In the genomic region with DNA sequence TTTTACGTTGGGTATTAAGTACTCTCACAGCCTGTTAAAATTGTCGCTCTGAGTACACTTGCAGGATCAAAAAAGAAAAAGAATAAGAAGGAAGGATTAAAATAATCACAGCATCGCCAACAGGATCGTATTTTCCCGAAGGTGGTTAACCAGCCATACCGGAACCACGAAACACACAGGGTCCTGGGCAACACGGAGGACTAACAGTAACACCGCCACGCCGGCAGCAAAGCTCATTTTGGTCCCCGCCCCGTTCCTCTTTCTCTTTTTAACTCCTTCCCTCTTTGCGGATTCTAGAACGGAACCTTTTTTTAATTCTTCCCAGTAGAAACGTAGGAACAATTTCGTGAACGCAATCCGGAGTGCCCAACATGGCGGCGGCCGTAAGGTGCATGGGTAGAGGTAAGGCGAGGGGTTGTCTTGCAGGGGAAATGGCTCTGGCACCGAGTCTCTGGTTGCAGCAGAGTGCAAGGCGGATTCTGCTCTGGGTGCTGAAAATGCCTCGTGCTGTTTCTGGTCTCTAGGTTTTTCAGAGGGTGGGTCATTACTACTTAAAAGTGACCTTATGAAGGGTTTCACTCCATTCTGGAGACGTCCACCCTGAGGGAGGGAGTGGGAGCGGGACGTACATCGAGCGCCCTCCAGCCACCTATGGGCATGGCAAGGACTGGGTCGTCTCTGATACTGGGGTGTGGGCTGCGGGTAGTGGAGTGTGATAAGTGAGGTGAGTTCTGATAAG, we compare ENCODE assay signal across 8 cellular contexts. TPM values are rescaled to one million over a fixed set of nuclear protein-coding genes. Genes with fewer than 3 reads are reported as not detected.
A peak's percentile ranks its signal among the peaks of the same experiment; 100 is the strongest.
DNase-seq lines count a peak whose midpoint lies in the region; ATAC-seq and TF ChIP-seq lines count a peak whose summit lies in the region.

A gene (plus strand): TSS at position 353 of the 739 bp plus-strand sequence. CDS start 19 bp downstream, at position 372.

- peaks cover 32 to 70% (median 50%) of the 10 kb centered on the region in 4 donors for H3K4me1 Mint-ChIP-seq in CD4-positive, alpha-beta memory T cell

- H3K27ac ChIP-seq in CD4-positive, alpha-beta memory T cell (ENCODE audit: low read depth, low read length), result peak within 1 kb of the TSS; percentile 99
- peak within 1 kb of the TSS; percentile 88 to 96 for H3K27ac ChIP-seq in lung (ENCODE audit: low read depth in 1 of 2, low read length in 1 of 2)

- CTCF ChIA-PET in CD4-positive, alpha-beta memory T cell (lab: Charles Lee; ENCODE audit: partially characterized antibody), result interaction anchor here (0.9 to 2.7 kb wide), 13 partner anchors 9 to 243 kb away, joined by 3 to 43 read pairs (median 4); a partner anchor contains a TSS

- intact Hi-C loops in CD4-positive, alpha-beta memory T cell (cut with micrococcal nuclease), result loop anchor here (1.0 to 10.0 kb wide), 8 partner anchors 8 to 1715 kb away; a partner anchor contains a TSS

- peaks cover 56% of the 10 kb centered on the region for H3K4me1 ChIP-seq in CD4-positive, alpha-beta memory T cell (ENCODE audit: insufficient read depth, low read length)
- peaks cover 0 to 2% of the 10 kb centered on the region in 2 donors for H3K4me1 ChIP-seq in lung (ENCODE audit: control insufficient read depth in 2 of 2, insufficient read depth in 2 of 2, low read length in 2 of 2)

- H3K36me3 Mint-ChIP-seq in CD4-positive, alpha-beta memory T cell, result peaks cover 7 to 33% of the 10 kb centered on the region in 2 donors

- DNase-seq in CD4-positive, alpha-beta memory T cell, result peak; percentile 90 to 95 (median 93)
- DNase-seq in HS-27A (ENCODE audit: low read depth), result peak; percentile 94
- peak; percentile 41 for DNase-seq in NK-92 (lab: John Stamatoyannopoulos, UW; ENCODE audit: unreplicated experiment)
- DNase-seq in activated CD8-positive, alpha-beta memory T cell treated with anti-CD3 and anti-CD28 coated beads for 1 hour (ENCODE audit: extremely low read depth in 1 of 2, low read depth in 1 of 2), result peak; percentile 75 to 82
- peak; percentile 83 for DNase-seq in effector CD4-positive, alpha-beta T cell
- peak; percentile 91 for DNase-seq in lung (ENCODE audit: low spot score)
- DNase-seq in stimulated activated CD4-positive, alpha-beta T cell treated with anti-CD3 and anti-CD28 coated beads, TNF-alpha, amount 100 ng/mL, for 4 hours (ENCODE audit: low read depth in 3 of 3), result peak; percentile 67 to 80 (median 73)

- POLR2A ChIA-PET in CD4-positive, alpha-beta memory T cell (lab: Charles Lee; ENCODE audit: partially characterized antibody), result interaction anchor here (0.7 to 11.1 kb wide), 40 partner anchors 9 to 1922 kb away, joined by 3 to 908 read pairs (median 5); a partner anchor contains a TSS

- peak within 1 kb of the TSS; percentile 74 to 99 for H3K4me3 ChIP-seq in CD4-positive, alpha-beta memory T cell (ENCODE audit: low read length in 2 of 2)
- peak within 1 kb of the TSS; percentile 76 for H3K4me3 ChIP-seq in lung

- H3K36me3 ChIP-seq in CD4-positive, alpha-beta memory T cell (ENCODE audit: insufficient read depth, low read length), result no peaks in the 10 kb centered on the region
- H3K36me3 ChIP-seq in lung (ENCODE audit: control insufficient read depth in 2 of 2, insufficient read depth in 2 of 2, low read length in 2 of 2), result peaks cover 0 to 4% of the 10 kb centered on the region in 2 donors

- no peaks in the 10 kb centered on the region for H3K9me3 ChIP-seq in CD4-positive, alpha-beta memory T cell (ENCODE audit: control insufficient read depth in 1 of 2, low read length in 2 of 2)
- H3K9me3 ChIP-seq in lung (ENCODE audit: control insufficient read depth in 2 of 2, insufficient read depth in 1 of 2, low read length in 1 of 2), result no peaks in the 10 kb centered on the region

- H3K27me3 Mint-ChIP-seq in CD4-positive, alpha-beta memory T cell, result peaks cover 0 to 7% of the 10 kb centered on the region in 2 donors

- H3K9me3 Mint-ChIP-seq in CD4-positive, alpha-beta memory T cell, result peaks cover 0 to 8% (median 1%) of the 10 kb centered on the region in 8 donors

- no peaks in the 10 kb centered on the region for H3K27me3 ChIP-seq in CD4-positive, alpha-beta memory T cell (ENCODE audit: insufficient read depth, low read length)
- H3K27me3 ChIP-seq in lung (ENCODE audit: control insufficient read depth, insufficient read depth), result no peaks in the 10 kb centered on the region

- peak within 1 kb of the TSS; percentile 92 to 98 (median 95) for H3K4me3 Mint-ChIP-seq in CD4-positive, alpha-beta memory T cell

- H3K27ac Mint-ChIP-seq in CD4-positive, alpha-beta memory T cell, result peak within 1 kb of the TSS; percentile 96 to 100 (median 99)

- ATAC-seq in GM19467 (IDR thresholded peaks at IDR 0.05; ENCODE audit: unreplicated experiment), result peak; percentile 85
- ATAC-seq in lung (ENCODE audit: insufficient read depth, low FRiP score), result peak; percentile 95

- WGBS in lung, 2 donors, result 0 to 1% methylated on average over 33 of the region's 33 CpGs

- no peak for TF ChIP-seq CTCF in lung (IDR thresholded peaks at IDR 0.05; ENCODE audit: control extremely low read depth, extremely low read depth)

RNA-seq across cellular contexts. Expression of the gene that starts here (rescaled TPM):
- 10 to 100 TPM; 18.6 to 23.3 TPM for total RNA-seq in CD4-positive, alpha-beta memory T cell
- 10 to 100 TPM; 26.7 to 46.4 TPM for polyA plus RNA-seq in CD4-positive, alpha-beta memory T cell
- 10 to 100 TPM; 19.9 to 31.2 TPM for total RNA-seq in lung
- 10 to 100 TPM; 21.0 to 45.4 TPM for polyA plus RNA-seq in lung

Comparison
In these comparisons a context has a peak if more than half of its experiments do, and no peak if none do; other contexts are left out.
1. Peak in every context shown above with its lines: DNase-seq, ATAC-seq, H3K4me3 ChIP-seq and H3K27ac ChIP-seq.
2. DNase-seq: peak in every context shown above with its lines; median percentile 94 in HS-27A; 93 in CD4-positive, alpha-beta memory T cell; 91 in lung; 83 in effector CD4-positive, alpha-beta T cell; 78 in activated CD8-positive, alpha-beta memory T cell treated with anti-CD3 and anti-CD28 coated beads for 1 hour; 73 in stimulated activated CD4-positive, alpha-beta T cell treated with anti-CD3 and anti-CD28 coated beads, TNF-alpha, amount 100 ng/mL, for 4 hours; 41 in NK-92.